Comparison of ENCODE assay signal across 8 cellular contexts in genomic region chr12:94134226-94134795, GRCh38. TPM values are rescaled to one million over a fixed set of nuclear protein-coding genes. Genes with fewer than 3 reads are reported as not detected.
DNase-seq lines count a peak whose midpoint lies in the region; ATAC-seq, FAIRE-seq and TF ChIP-seq lines count a peak whose summit lies in the region.

No MANE protein-coding gene starts in this region.

- FAIRE-seq in keratinocyte (lab: Jason Lieb, UNC), result peak; percentile 79

- dilution Hi-C loops in keratinocyte (cut with MboI; ENCODE audit: extremely low pct_ligation_motif_present, low sequenced_read_pairs), result no loop called here

- H3K4me3 ChIP-seq in OCI-LY1 (ENCODE audit: low read depth, low read length, poor library complexity, severe bottlenecking), result no peak overlapping the region
- no peak overlapping the region for H3K4me3 ChIP-seq in keratinocyte (ENCODE audit: control insufficient read depth in 2 of 3, extremely low read depth in 1 of 3, insufficient read depth in 2 of 3, low read depth in 1 of 3, low read length in 3 of 3)

- no peak overlapping the region for H3K27ac ChIP-seq in OCI-LY1 (ENCODE audit: low read depth, low read length, poor library complexity, severe bottlenecking)
- no peak overlapping the region for H3K27ac ChIP-seq in keratinocyte (ENCODE audit: control insufficient read depth, insufficient read depth, low read length)

- H2AFZ ChIP-seq in OCI-LY1 (ENCODE audit: low read length) (no peak overlapping the region), keratinocyte (ENCODE audit: control insufficient read depth, low read length) (no peak overlapping the region)

- DNase-seq in AG08395 (ENCODE audit: low spot score) (peak; percentile 82), GM10266 (ENCODE audit: extremely low spot score) (peak; percentile 62), T47D (ENCODE audit: low read depth in 1 of 2, low spot score in 1 of 2) (peak; percentile 67 to 73), keratinocyte (ENCODE audit: low read depth, low spot score) (peak; percentile 17), superior temporal gyrus (ENCODE audit: extremely low spot score) (peak; percentile 78), T-helper 9 cell (no peak)

- peak; percentile 53 for ATAC-seq in HG03520 (IDR thresholded peaks at IDR 0.05; ENCODE audit: unreplicated experiment)

- H3K79me2 ChIP-seq in OCI-LY1 (ENCODE audit: insufficient read depth, low read length) (no peaks in the 10 kb centered on the region), keratinocyte (ENCODE audit: control insufficient read depth, insufficient read depth, low read length) (no peaks in the 10 kb centered on the region)

- no peaks in the 10 kb centered on the region for H3F3A ChIP-seq in OCI-LY1 (ENCODE audit: insufficient read depth, low read length)

- in situ Hi-C loops in T47D (cut with HindIII; ENCODE audit: low pct_unique_long_range_greater_than_20kb, low sequenced_read_pairs), result no loop called here

- H3K4me2 ChIP-seq in OCI-LY1 (ENCODE audit: low read length), result no peak overlapping the region
- H3K4me2 ChIP-seq in keratinocyte (ENCODE audit: control insufficient read depth, extremely low read depth, insufficient read depth, low read depth, low read length), result peak overlapping the region; percentile 47

- H3K9ac ChIP-seq in OCI-LY1 (ENCODE audit: low read length), result no peak overlapping the region
- H3K9ac ChIP-seq in keratinocyte (ENCODE audit: control insufficient read depth, extremely low read depth, insufficient read depth, low read length), result no peak overlapping the region

- H3K9me3 ChIP-seq in OCI-LY1 (ENCODE audit: low read length) (no peaks in the 10 kb centered on the region), keratinocyte (ENCODE audit: control insufficient read depth, low read depth, low read length) (no peaks in the 10 kb centered on the region)

- H3K4me1 ChIP-seq in OCI-LY1 (ENCODE audit: insufficient read depth, low read length, severe bottlenecking) (peaks cover 3% of the 10 kb centered on the region), keratinocyte (ENCODE audit: control insufficient read depth, extremely low read depth, insufficient read depth, low read length) (no peaks in the 10 kb centered on the region)

- no peaks in the 10 kb centered on the region for H4K20me1 ChIP-seq in OCI-LY1 (ENCODE audit: insufficient read depth, low read length)
- H4K20me1 ChIP-seq in keratinocyte (ENCODE audit: control insufficient read depth, extremely low read depth, insufficient read depth, low read length), result no peaks in the 10 kb centered on the region

- no peaks in the 10 kb centered on the region for H3K36me3 ChIP-seq in OCI-LY1 (ENCODE audit: insufficient read depth, low read length)
- H3K36me3 ChIP-seq in keratinocyte (ENCODE audit: control insufficient read depth in 2 of 2, extremely low read depth in 1 of 2, insufficient read depth in 2 of 2, low read length in 2 of 2), result no peaks in the 10 kb centered on the region

- H3K9me1 ChIP-seq in keratinocyte (ENCODE audit: control insufficient read depth, extremely low read depth, insufficient read depth, low read length), result no peaks in the 10 kb centered on the region

- H3K9me2 ChIP-seq in OCI-LY1 (ENCODE audit: low read depth, low read length), result no peaks in the 10 kb centered on the region

- TF ChIP-seq CTCF in GM10266 (IDR thresholded peaks at IDR 0.05; ENCODE audit: control insufficient read depth, insufficient read depth, low read depth, missing control alignments) (peak; percentile 51), OCI-LY1 (IDR thresholded peaks at IDR 0.05; ENCODE audit: low read length) (peak; percentile 69), keratinocyte (optimal IDR thresholded peaks at IDR 0.05 in 1 of 3, IDR thresholded peaks at IDR 0.05 in 1 of 3, conservative IDR thresholded peaks at IDR 0.05 in 1 of 3; ENCODE audit: extremely low read depth in 1 of 3, insufficient read depth in 2 of 3, low read length in 3 of 3) (peak; percentile 30 to 69 (median 57))

- no peaks in the 10 kb centered on the region for H3K27me3 ChIP-seq in OCI-LY1 (ENCODE audit: insufficient read depth, low read length)
- peaks cover 4% of the 10 kb centered on the region for H3K27me3 ChIP-seq in keratinocyte (ENCODE audit: control insufficient read depth, extremely low read depth, insufficient read depth, low read length)

RNA-seq across cellular contexts. Expression of gene PLXNC1, which starts 14.1 kb away (rescaled TPM):
- polyA plus RNA-seq in keratinocyte, result 0.17 to 0.23 TPM (median 0.18 TPM) in 3 replicates
- polyA plus RNA-seq in keratinocyte (2011; ENCODE audit: low read depth), result not detected
- polyA plus RNA-seq in keratinocyte (2011; cell fraction: cytosol; rRNA removed), result 0.14 and 0.15 TPM in 2 replicates
- polyA plus RNA-seq in keratinocyte (2011; cell fraction: nucleus; rRNA removed), result 0.08 and 0.25 TPM in 2 replicates
- 0.10 and 0.24 TPM in 2 replicates for polyA plus RNA-seq in keratinocyte (2012; ENCODE audit: low replicate concordance)
- 0.23 to 0.48 TPM in 2 of 3 replicates, not detected in the other for polyA minus RNA-seq in keratinocyte
- not detected for polyA minus RNA-seq in keratinocyte (2011; cell fraction: cytosol; rRNA and poly(A)+ RNA removed)
- 0.11 TPM in 1 of 2 replicates, not detected in the other for polyA minus RNA-seq in keratinocyte (2011; cell fraction: nucleus; rRNA and poly(A)+ RNA removed)
